ENCODE assay signal across 21 cellular contexts in the genomic region with DNA sequence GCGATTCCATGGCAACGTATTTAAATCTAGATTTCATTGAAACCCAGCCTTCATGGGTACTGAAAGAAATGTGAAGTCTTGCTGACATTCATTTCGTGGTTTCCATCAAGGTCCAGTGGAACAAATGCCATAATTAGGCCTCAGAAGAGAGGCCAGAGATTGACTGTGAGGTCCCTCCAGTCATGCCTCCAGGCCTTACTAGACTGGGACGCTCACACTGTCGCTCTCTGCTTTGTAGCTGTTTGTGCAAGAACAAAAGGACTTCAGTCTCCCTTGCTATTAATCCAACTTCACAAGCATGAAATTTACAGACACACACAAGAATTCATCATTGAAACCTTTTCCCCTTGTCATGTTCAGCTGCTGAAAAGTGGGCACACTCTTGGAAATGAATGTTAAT.
"Had no signal": no experiment of that assay in that cellular context is flagged by ENCODE, and none has a peak within 500 bp of the region (broad histone marks: within the 10 kb centered on the region; RNA-seq: fewer than 3 reads in every experiment).

No MANE protein-coding gene starts in this region.

- H3K27ac ChIP-seq: breast epithelium, RWPE1, SJSA1 had no signal

- H3K9me3 ChIP-seq: breast epithelium, SJSA1 had no signal

- H3K4me1 ChIP-seq: breast epithelium, SJSA1 had no signal

- DNase-seq: activated CD4-positive, alpha-beta T cell treated with anti-CD3 and anti-CD28 coated beads for 4 hours; activated CD8-positive, alpha-beta memory T cell treated with anti-CD3 and anti-CD28 coated beads, Interleukin-2, amount 50 U/mL, for 4 hours; activated CD8-positive, alpha-beta T cell treated with anti-CD3 and anti-CD28 coated beads for 36 hours; activated naive CD4-positive, alpha-beta T cell; aorta; KG1; NCI-H1092; NCI-H1417; NCI-H1930; NCI-H2171 treated with DMSO at 0.1 percent for 48 hours; NCI-H345; NCI-H510A; NCI-H69; NK-92 treated with Interleukin-12 subunit alpha and Interleukin-12 subunit beta, amount 100 ng/mL, for 24 hours; OCI-M1; Right ventricle myocardium superior had no signal

- H3K4me3 ChIP-seq: breast epithelium, SJSA1 had no signal

- H3K27me3 ChIP-seq: breast epithelium, SJSA1 had no signal

- ATAC-seq: activated CD4-positive, CD25-positive, alpha-beta regulatory T cell treated with anti-CD3 and anti-CD28 coated beads, Interleukin-2, amount 50 U/mL, for 24 hours; activated CD8-positive, alpha-beta T cell treated with anti-CD3 and anti-CD28 coated beads for 36 hours; Panc1 had no signal

- H3K36me3 ChIP-seq: breast epithelium, SJSA1 had no signal
